13 cellular contexts compared by ENCODE assay signal in the genomic region with DNA sequence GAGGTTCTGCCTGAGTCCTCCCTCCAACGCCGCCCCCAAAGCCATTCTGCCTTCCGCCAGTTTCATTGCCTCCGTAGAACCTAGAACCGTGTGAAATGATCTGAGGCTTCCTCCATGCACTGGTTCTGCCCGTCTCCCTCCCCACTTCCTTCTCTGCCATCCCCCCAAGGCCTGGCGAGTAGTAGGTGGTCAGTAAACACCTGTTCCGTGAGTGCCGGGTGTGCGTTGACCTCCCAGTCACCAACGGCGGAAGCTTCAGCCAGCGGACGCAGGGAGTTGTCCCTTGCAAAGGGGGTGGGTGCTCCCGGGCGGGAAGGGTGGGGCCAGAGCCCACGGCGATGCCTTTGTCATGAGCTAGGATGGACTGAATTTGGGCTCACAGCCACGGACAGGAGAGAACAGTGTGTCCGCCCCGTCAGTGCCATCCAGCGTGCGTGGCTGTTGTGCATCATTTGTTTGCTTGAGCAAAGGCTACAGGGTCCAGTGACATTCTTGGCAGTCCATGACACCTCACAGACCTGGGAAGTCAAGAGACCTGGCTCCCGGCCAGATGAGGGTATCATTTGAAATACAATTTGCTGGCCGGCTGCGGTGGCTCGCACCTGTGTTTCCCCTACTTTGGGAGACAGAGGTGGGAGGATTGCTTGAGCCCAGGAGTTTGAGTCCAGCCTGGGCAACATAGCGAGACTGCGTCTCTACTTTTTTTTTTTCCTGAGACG. TPM values are rescaled to one million over a fixed set of nuclear protein-coding genes. Genes with fewer than 3 reads are reported as not detected.
DNase-seq lines count a peak whose midpoint lies in the region; ATAC-seq and TF ChIP-seq lines count a peak whose summit lies in the region.
"Had no signal": no experiment of that assay in that cellular context is flagged by ENCODE, and none has a peak within 500 bp of the region (broad histone marks: within the 10 kb centered on the region; RNA-seq: fewer than 3 reads in every experiment).

No MANE protein-coding gene starts in this region.

- H3K27me3 Mint-ChIP-seq in HFFc6 (ENCODE audit: insufficient read depth) (peaks cover 8% of the 10 kb centered on the region), CD14-positive monocyte (ENCODE audit: low read depth in 3 of 3) (no peaks in the 10 kb centered on the region)
- H3K27me3 Mint-ChIP-seq: IgD-negative memory B cell had no signal

- no peaks in the 10 kb centered on the region for H3K9me2 ChIP-seq in OCI-LY7 (ENCODE audit: insufficient read depth, low read length)

- H3K36me3 ChIP-seq in left lung = peaks cover 0 to 61% of the 10 kb centered on the region in 2 donors
- H3K36me3 ChIP-seq in subcutaneous abdominal adipose tissue (ENCODE audit: control insufficient read depth in 5 of 5, insufficient read depth in 5 of 5, low read length in 5 of 5) = peaks cover 0 to 23% (median 5%) of the 10 kb centered on the region in 5 donors
- H3K36me3 ChIP-seq in OCI-LY7 (ENCODE audit: insufficient read depth, low read length) = no peaks in the 10 kb centered on the region

- no peaks in the 10 kb centered on the region for H3K79me2 ChIP-seq in OCI-LY7 (ENCODE audit: insufficient read depth, low read depth, low read length)

- BruUV-seq in OCI-LY7 (replicated peaks; lab: Mats Ljungman, UMichigan) = no TSS peak

- peak overlapping the region; percentile 36; the same call in 1 of the 2 replicates for H3K27ac Mint-ChIP-seq in HFFc6
- peak overlapping the region in 2 of 7 donors; percentile 11 to 49 for H3K27ac Mint-ChIP-seq in CD14-positive monocyte

- POLR2A ChIA-PET in OCI-LY7 (lab: Charles Lee) = no interaction called here

- H3K4me1 Mint-ChIP-seq in HFFc6 (ENCODE audit: low read depth) (peaks cover 37% of the 10 kb centered on the region), CD14-positive monocyte (peaks cover 5% of the 10 kb centered on the region)

- H2AFZ ChIP-seq in OCI-LY7 (ENCODE audit: low read length) = no peak overlapping the region

- H3K9me3 Mint-ChIP-seq in HFFc6 (no peaks in the 10 kb centered on the region), CD14-positive monocyte (no peaks in the 10 kb centered on the region)
- H3K9me3 Mint-ChIP-seq: IgD-negative memory B cell had no signal

- no peaks in the 10 kb centered on the region for H3K27me3 ChIP-seq in left lung
- H3K27me3 ChIP-seq in subcutaneous abdominal adipose tissue (ENCODE audit: control insufficient read depth in 5 of 5, insufficient read depth in 4 of 5, low read length in 5 of 5) = no peaks in the 10 kb centered on the region
- H3K27me3 ChIP-seq: brain microvascular endothelial cell had no signal

- no peak overlapping the region for H3K4me2 ChIP-seq in OCI-LY7 (ENCODE audit: low read length)

- H3K36me3 Mint-ChIP-seq in HFFc6 (ENCODE audit: low read depth) (peaks cover 15% of the 10 kb centered on the region), CD14-positive monocyte (peaks cover 24 to 54% of the 10 kb centered on the region in 2 donors)

- H3K4me3 Mint-ChIP-seq in HFFc6 = no peak overlapping the region
- H3K4me3 Mint-ChIP-seq in CD14-positive monocyte = no peak overlapping the region
- H3K4me3 Mint-ChIP-seq: IgD-negative memory B cell had no signal

- H3K4me1 ChIP-seq in left lung (peaks cover 3 to 53% of the 10 kb centered on the region in 2 donors), subcutaneous abdominal adipose tissue (ENCODE audit: control insufficient read depth in 5 of 5, insufficient read depth in 5 of 5, low read length in 5 of 5) (peaks cover 3 to 52% (median 33%) of the 10 kb centered on the region in 5 donors), OCI-LY7 (ENCODE audit: insufficient read depth, low read length, poor library complexity, severe bottlenecking) (no peaks in the 10 kb centered on the region)

- DNase-seq in HFFc6 (no peak), cerebellar cortex (ENCODE audit: low spot score) (peak; percentile 63), left lung (peak in 1 of 2 donors; percentile 75), CD14-positive monocyte (ENCODE audit: low spot score) (no peak), OCI-LY7 (ENCODE audit: low spot score) (no peak)
- DNase-seq: brain microvascular endothelial cell, foreskin fibroblast, mucosa of descending colon, NCI-H446 treated with DMSO at 0.1 percent for 48 hours had no signal

- intact Hi-C loops in left lung (cut with DNase I) (no loop called here), CD14-positive monocyte (cut with micrococcal nuclease) (no loop called here), OCI-LY7 (cut with micrococcal nuclease; ENCODE audit: unreplicated experiment) (no loop called here)

- TF ChIP-seq CTCF in HFFc6 (IDR thresholded peaks at IDR 0.05) (no peak), left lung (IDR thresholded peaks at IDR 0.05) (no peak), CD14-positive monocyte (IDR thresholded peaks at IDR 0.05) (no peak), OCI-LY7 (conservative IDR thresholded peaks at IDR 0.05; ENCODE audit: low read length) (no peak)

- peak overlapping the region in 2 of 5 donors; percentile 52 to 68 for H3K9ac ChIP-seq in subcutaneous abdominal adipose tissue (ENCODE audit: low read length in 5 of 5)

- H3K4me3 ChIP-seq in left lung = no peak overlapping the region
- peak overlapping the region in 4 of 5 donors; percentile 41 to 59 (median 54) for H3K4me3 ChIP-seq in subcutaneous abdominal adipose tissue (ENCODE audit: low read depth in 1 of 5, low read length in 5 of 5)
- H3K4me3 ChIP-seq in OCI-LY7 (ENCODE audit: low read depth, low read length, poor library complexity, severe bottlenecking) = no peak overlapping the region
- H3K4me3 ChIP-seq: mucosa of descending colon had no signal

- CTCF ChIA-PET in OCI-LY7 (lab: Charles Lee; ENCODE audit: unreplicated experiment) = no interaction called here

- no peaks in the 10 kb centered on the region for H4K20me1 ChIP-seq in OCI-LY7 (ENCODE audit: insufficient read depth, low read length)

- H3K27ac ChIP-seq in left lung (peak overlapping the region; percentile 48 to 71), subcutaneous abdominal adipose tissue (ENCODE audit: low read depth, low read length) (peak overlapping the region; percentile 86), OCI-LY7 (ENCODE audit: low read depth, low read length, poor library complexity, severe bottlenecking) (no peak overlapping the region)
- H3K27ac ChIP-seq: brain microvascular endothelial cell had no signal

- no peak for ATAC-seq in left lung
- no peak for ATAC-seq in HG03139 (IDR thresholded peaks at IDR 0.05; ENCODE audit: unreplicated experiment)
- ATAC-seq in GM21515 (IDR thresholded peaks at IDR 0.05; ENCODE audit: unreplicated experiment) = no peak
- ATAC-seq: mucosa of descending colon had no signal

- H3K9me3 ChIP-seq in left lung = no peaks in the 10 kb centered on the region
- no peaks in the 10 kb centered on the region for H3K9me3 ChIP-seq in subcutaneous abdominal adipose tissue (ENCODE audit: control insufficient read depth in 5 of 5, low read length in 5 of 5)
- H3K9me3 ChIP-seq in OCI-LY7 (ENCODE audit: low read length) = no peaks in the 10 kb centered on the region
- H3K9me3 ChIP-seq: mucosa of descending colon had no signal

RNA-seq across cellular contexts. Expression of a gene that starts 43.1 kb away (rescaled TPM):
- 100 to 1,000 TPM; 186 to 219 (median 211) TPM for total RNA-seq in HFFc6 (2021; fragmentation: NEBNext Ultra II Directional; extraction: Animal tissue kit (Norgen Biotek cat#: 25700))
- 100 to 1,000 TPM; 138 to 163 TPM for total RNA-seq in left lung
- 10 to 100 TPM in 1 of 2 donors, 1 to 10 TPM in 1; 7.0 to 11.5 TPM for polyA plus RNA-seq in CD14-positive monocyte
- 1.0 and 1.7 TPM in 2 replicates for total RNA-seq in OCI-LY7 (2014; rRNA removed; shearing (Covaris generic))
- total RNA-seq in OCI-LY7 (2022) = 1.5 and 1.8 TPM in 2 replicates

Comparison
In these comparisons a context has a peak if more than half of its experiments do, and no peak if none do; other contexts are left out.
1. H3K4me3 ChIP-seq: peak in subcutaneous abdominal adipose tissue (4 of 5); none in left lung (0 of 2) and OCI-LY7 (single experiment).
2. RNA of a gene that starts 43.1 kb away (total RNA-seq): 186 to 219 TPM in HFFc6 and 138 to 163 TPM in left lung; 1.0 to 1.8 TPM in OCI-LY7; every median in the first group is over 10 times any median in the second.